In the genomic region with DNA sequence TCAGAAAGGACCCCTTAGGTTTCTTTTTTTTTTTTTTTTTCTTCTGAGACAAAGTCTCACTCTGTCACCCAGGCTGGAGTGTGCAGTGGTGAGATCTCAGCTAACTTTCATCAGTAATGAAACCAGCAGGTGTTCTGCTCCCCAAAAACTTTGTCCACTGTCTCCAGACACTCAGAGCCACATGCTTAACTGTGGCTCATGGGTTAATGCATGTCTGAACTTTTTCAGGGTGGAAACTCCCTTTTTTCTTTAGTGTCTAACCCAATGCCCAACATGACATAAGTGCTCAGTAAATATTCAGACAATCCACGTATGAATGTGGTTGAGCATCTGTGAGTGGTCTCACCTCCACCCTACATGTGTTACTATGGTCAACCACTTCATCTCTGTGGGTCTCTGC, we compare ENCODE assay signal across 13 cellular contexts. TPM values are rescaled to one million over a fixed set of nuclear protein-coding genes. Genes with fewer than 3 reads are reported as not detected.
DNase-seq lines count a peak whose midpoint lies in the region; ATAC-seq, FAIRE-seq and TF ChIP-seq lines count a peak whose summit lies in the region.
"Had no signal": no experiment of that assay in that cellular context is flagged by ENCODE, and none has a peak within 500 bp of the region (broad histone marks: within the 10 kb centered on the region; RNA-seq: fewer than 3 reads in every experiment).

No MANE protein-coding gene starts in this region.

- 0 out of 2 replicates have a peak overlapping the region, but pooled peaks have one; percentile 11 for H3K27ac ChIP-seq in DND-41 (ENCODE audit: low read length)
- H3K27ac ChIP-seq in foreskin keratinocyte = no peak overlapping the region
- H3K27ac ChIP-seq: right atrium auricular region, SJCRH30 had no signal

- H3K9me3 Mint-ChIP-seq in activated CD4-positive, alpha-beta memory T cell treated with anti-CD3 and anti-CD28 coated beads, Interleukin-2, amount 10 ng/mL, durations not matched to agents 7 days and 5 days = no peaks in the 10 kb centered on the region
- H3K9me3 Mint-ChIP-seq: activated naive CD4-positive, alpha-beta T cell treated with anti-CD3 and anti-CD28 coated beads, Interleukin-2, amount 50 U/mL, for 24 hours had no signal

- H3K4me1 ChIP-seq in DND-41 (ENCODE audit: insufficient read depth, low read length) (peaks cover 10% of the 10 kb centered on the region), foreskin keratinocyte (no peaks in the 10 kb centered on the region)
- H3K4me1 ChIP-seq: right atrium auricular region, SJCRH30 had no signal

- H3K27me3 ChIP-seq in DND-41 (ENCODE audit: insufficient read depth, low read length, poor library complexity) (no peaks in the 10 kb centered on the region), foreskin keratinocyte (no peaks in the 10 kb centered on the region)
- H3K27me3 ChIP-seq: right atrium auricular region, SJCRH30 had no signal

- H3K9me3 ChIP-seq in DND-41 (ENCODE audit: insufficient read depth, low read length, severe bottlenecking) = no peaks in the 10 kb centered on the region
- H3K9me3 ChIP-seq: right atrium auricular region, SJCRH30 had no signal

- no peak for FAIRE-seq in RCC 7860 (lab: Jason Lieb, UNC)

- no peak overlapping the region for H3K4me3 Mint-ChIP-seq in activated CD4-positive, alpha-beta memory T cell treated with anti-CD3 and anti-CD28 coated beads, Interleukin-2, amount 10 ng/mL, durations not matched to agents 7 days and 5 days
- H3K4me3 Mint-ChIP-seq: activated CD4-positive, alpha-beta T cell treated with anti-CD3 and anti-CD28 coated beads for 36 hours; activated naive CD4-positive, alpha-beta T cell treated with anti-CD3 and anti-CD28 coated beads, Interleukin-2, amount 50 U/mL, for 24 hours had no signal

- no peak overlapping the region for H2AFZ ChIP-seq in DND-41 (ENCODE audit: low read depth, low read length)

- H3K36me3 ChIP-seq in DND-41 (ENCODE audit: insufficient read depth, low read length) = peaks cover 12% of the 10 kb centered on the region; the same call in 1 of the 2 replicates
- H3K36me3 ChIP-seq: right atrium auricular region, SJCRH30 had no signal

- no peak overlapping the region for H3K4me2 ChIP-seq in DND-41 (ENCODE audit: insufficient read depth, low read length)

- no peak overlapping the region for H3K4me3 ChIP-seq in DND-41 (ENCODE audit: low read depth in 1 of 2, low read length in 2 of 2)
- H3K4me3 ChIP-seq: right atrium auricular region, SJCRH30 had no signal

- H3K27me3 Mint-ChIP-seq in activated CD4-positive, alpha-beta memory T cell treated with anti-CD3 and anti-CD28 coated beads, Interleukin-2, amount 10 ng/mL, durations not matched to agents 7 days and 5 days = no peaks in the 10 kb centered on the region
- H3K27me3 Mint-ChIP-seq: activated CD4-positive, alpha-beta T cell treated with anti-CD3 and anti-CD28 coated beads for 36 hours; activated naive CD4-positive, alpha-beta T cell treated with anti-CD3 and anti-CD28 coated beads, Interleukin-2, amount 50 U/mL, for 24 hours had no signal

- CTCF ChIA-PET in activated CD4-positive, alpha-beta memory T cell treated with anti-CD3 and anti-CD28 coated beads, Interleukin-2, amount 10 ng/mL, durations not matched to agents 7 days and 5 days (lab: Charles Lee) = no interaction called here

- TF ChIP-seq CTCF in DND-41 (IDR thresholded peaks at IDR 0.05; ENCODE audit: borderline replicate concordance, extremely low read depth, low read length, poor library complexity, severe bottlenecking) = no peak
- TF ChIP-seq CTCF in foreskin keratinocyte (conservative IDR thresholded peaks at IDR 0.05) = no peak

- H3K79me2 ChIP-seq in DND-41 (ENCODE audit: insufficient read depth, low read length) = no peaks in the 10 kb centered on the region

- POLR2A ChIA-PET in activated CD4-positive, alpha-beta memory T cell treated with anti-CD3 and anti-CD28 coated beads, Interleukin-2, amount 10 ng/mL, durations not matched to agents 7 days and 5 days (lab: Charles Lee) = interaction anchor here (0.7 kb wide), 1 partner anchor 17 kb away, joined by 3 read pairs; no protein-coding TSS in a partner anchor

- H3K27ac Mint-ChIP-seq in activated CD4-positive, alpha-beta memory T cell treated with anti-CD3 and anti-CD28 coated beads, Interleukin-2, amount 10 ng/mL, durations not matched to agents 7 days and 5 days = no peak overlapping the region
- H3K27ac Mint-ChIP-seq: activated CD4-positive, alpha-beta T cell treated with anti-CD3 and anti-CD28 coated beads for 36 hours; activated naive CD4-positive, alpha-beta T cell treated with anti-CD3 and anti-CD28 coated beads, Interleukin-2, amount 50 U/mL, for 24 hours had no signal

- H3K9ac ChIP-seq in DND-41 (ENCODE audit: low read depth, low read length) = no peak overlapping the region

- DNase-seq in DND-41 (no peak), EL (no peak), RCC 7860 (ENCODE audit: low spot score) (no peak), foreskin keratinocyte (no peak)
- no peak for DNase-seq in activated CD4-positive, alpha-beta memory T cell treated with anti-CD3 and anti-CD28 coated beads, Interleukin-2, amount 10 ng/mL, durations not matched to agents 7 days and 5 days
- DNase-seq: activated CD4-positive, alpha-beta T cell treated with anti-CD3 and anti-CD28 coated beads for 36 hours; head of caudate nucleus; SJCRH30 had no signal

- H3K36me3 Mint-ChIP-seq in activated CD4-positive, alpha-beta memory T cell treated with anti-CD3 and anti-CD28 coated beads, Interleukin-2, amount 10 ng/mL, durations not matched to agents 7 days and 5 days (ENCODE audit: low read depth) = peaks cover 17% of the 10 kb centered on the region

- H4K20me1 ChIP-seq in DND-41 (ENCODE audit: insufficient read depth, low read length) = no peaks in the 10 kb centered on the region

- peak; percentile 19; the same call in 1 of the 3 replicates for ATAC-seq in DND-41 (ENCODE audit: insufficient read depth, low read depth)
- peak; percentile 77 for ATAC-seq in HG02610 (IDR thresholded peaks at IDR 0.05; ENCODE audit: unreplicated experiment)
- ATAC-seq in HG03432 (IDR thresholded peaks at IDR 0.05; ENCODE audit: unreplicated experiment) = peak; percentile 67
- no peak for ATAC-seq in foreskin keratinocyte
- ATAC-seq: activated CD4-positive, alpha-beta T cell treated with anti-CD3 and anti-CD28 coated beads for 36 hours had no signal

- TF ChIP-seq POLR2A in GM19099 (IDR thresholded peaks at IDR 0.05; ENCODE audit: extremely low read depth, insufficient read length, low read depth) = peak; percentile 8

- peaks cover 51% of the 10 kb centered on the region for H3K4me1 Mint-ChIP-seq in activated CD4-positive, alpha-beta memory T cell treated with anti-CD3 and anti-CD28 coated beads, Interleukin-2, amount 10 ng/mL, durations not matched to agents 7 days and 5 days

RNA-seq across cellular contexts. Expression of a gene that starts 45.4 kb away (rescaled TPM):
- 0.34 and 0.42 TPM in 2 replicates for total RNA-seq in foreskin keratinocyte
- polyA plus RNA-seq in foreskin keratinocyte = 0.09 and 0.13 TPM in 2 replicates
- total RNA-seq in activated CD4-positive, alpha-beta memory T cell treated with anti-CD3 and anti-CD28 coated beads, Interleukin-2, amount 10 ng/mL, durations not matched to agents 7 days and 5 days = 10 to 100 TPM; 27.7 to 30.3 TPM

Comparison
In these comparisons a context has a peak if more than half of its experiments do, and no peak if none do; other contexts are left out.
1. RNA of a gene that starts 45.4 kb away (total RNA-seq): 27.7 to 30.3 TPM in activated CD4-positive, alpha-beta memory T cell treated with anti-CD3 and anti-CD28 coated beads, Interleukin-2, amount 10 ng/mL, durations not matched to agents 7 days and 5 days; 0.34 to 0.42 TPM in foreskin keratinocyte; every median in the first group is over 10 times any median in the second.